Comparison of ENCODE assay signal across 15 cellular contexts in genomic region chr13:44292545-44292944, GRCh38.
DNase-seq lines count a peak whose midpoint lies in the region; ATAC-seq, FAIRE-seq and TF ChIP-seq lines count a peak whose summit lies in the region.
"Had no signal": no experiment of that assay in that cellular context is flagged by ENCODE, and none has a peak within 500 bp of the region (broad histone marks: within the 10 kb centered on the region; RNA-seq: fewer than 3 reads in every experiment).

No MANE protein-coding gene starts in this region.

- H3K9me3 ChIP-seq in upper lobe of right lung, result no peaks in the 10 kb centered on the region

- peak; percentile 34 to 68 for ATAC-seq in activated naive CD4-positive, alpha-beta T cell treated with anti-CD3 and anti-CD28 coated beads, Interleukin-2, amount 50 U/mL, for 72 hours
- peak; percentile 9 to 48 for ATAC-seq in naive B cell (ENCODE audit: low read depth in 2 of 2)
- peak; percentile 38 for ATAC-seq in upper lobe of right lung
- ATAC-seq: HCT116 had no signal

- peaks cover 27 to 42% (median 31%) of the 10 kb centered on the region in 3 donors for H3K27me3 Mint-ChIP-seq in naive B cell

- no peak overlapping the region for H3K4me3 Mint-ChIP-seq in naive B cell
- H3K4me3 Mint-ChIP-seq: activated B cell treated with CpG ODN at 0.5 μM for 24 hours; activated naive CD4-positive, alpha-beta T cell treated with anti-CD3 and anti-CD28 coated beads, Interleukin-2, amount 10 ng/mL, durations not matched to agents 7 days and 5 days; nephron progenitor cell; T-helper 1 cell treated with Interleukin-12 subunit alpha and Interleukin-12 subunit beta and Interleukin-4 antibody, amounts not matched to agents 30 μg/mL and 1 μg/mL, for 36 hours had no signal

- peak overlapping the region in 1 of 2 donors; percentile 2 for H3K27ac ChIP-seq in coronary artery
- H3K27ac ChIP-seq in upper lobe of right lung, result no peak overlapping the region

- H3K36me3 Mint-ChIP-seq in activated naive CD4-positive, alpha-beta T cell treated with anti-CD3 and anti-CD28 coated beads, Interleukin-2, amount 50 U/mL, for 72 hours, result peaks cover 0 to 17% of the 10 kb centered on the region in 2 donors
- no peaks in the 10 kb centered on the region for H3K36me3 Mint-ChIP-seq in naive B cell
- H3K36me3 Mint-ChIP-seq: activated naive CD4-positive, alpha-beta T cell treated with anti-CD3 and anti-CD28 coated beads, Interleukin-2, amount 10 ng/mL, durations not matched to agents 7 days and 5 days had no signal

- H3K27ac Mint-ChIP-seq in activated naive CD4-positive, alpha-beta T cell treated with anti-CD3 and anti-CD28 coated beads, Interleukin-2, amount 50 U/mL, for 72 hours, result peak overlapping the region in 1 of 2 donors; percentile 92
- no peak overlapping the region for H3K27ac Mint-ChIP-seq in naive B cell
- H3K27ac Mint-ChIP-seq: activated B cell treated with CpG ODN at 0.5 μM for 24 hours; activated naive CD4-positive, alpha-beta T cell treated with anti-CD3 and anti-CD28 coated beads, Interleukin-2, amount 10 ng/mL, durations not matched to agents 7 days and 5 days; nephron progenitor cell had no signal

- H3K27me3 ChIP-seq in upper lobe of right lung, result no peaks in the 10 kb centered on the region

- H3K9me3 Mint-ChIP-seq in activated naive CD4-positive, alpha-beta T cell treated with anti-CD3 and anti-CD28 coated beads, Interleukin-2, amount 50 U/mL, for 72 hours, result peaks cover 0 to 12% of the 10 kb centered on the region in 2 donors
- no peaks in the 10 kb centered on the region for H3K9me3 Mint-ChIP-seq in naive B cell
- H3K9me3 Mint-ChIP-seq: activated B cell treated with CpG ODN at 0.5 μM for 24 hours had no signal

- FAIRE-seq in urothelium cell line (lab: Jason Lieb, UNC), result no peak

- H3K36me3 ChIP-seq in upper lobe of right lung, result no peaks in the 10 kb centered on the region

- no peak overlapping the region for H3K4me3 ChIP-seq in coronary artery
- H3K4me3 ChIP-seq in upper lobe of right lung, result no peak overlapping the region

- no peaks in the 10 kb centered on the region for H3K4me1 Mint-ChIP-seq in naive B cell
- H3K4me1 Mint-ChIP-seq: activated B cell treated with CpG ODN at 0.5 μM for 24 hours had no signal

- TF ChIP-seq CTCF in coronary artery (IDR thresholded peaks at IDR 0.05) (no peak), upper lobe of right lung (IDR thresholded peaks at IDR 0.05) (no peak)

- no peak for DNase-seq in activated naive CD4-positive, alpha-beta T cell treated with anti-CD3 and anti-CD28 coated beads, Interleukin-2, amount 50 U/mL, for 72 hours (ENCODE audit: low spot score in 2 of 2)
- no peak for DNase-seq in activated naive CD4-positive, alpha-beta T cell treated with anti-CD3 and anti-CD28 coated beads, Interleukin-2, amount 50 U/mL, for 16 hours
- DNase-seq in coronary artery (ENCODE audit: low spot score), result peak; percentile 33
- no peak for DNase-seq in naive B cell
- no peak for DNase-seq in upper lobe of right lung
- no peak for DNase-seq in pons (ENCODE audit: low spot score)
- no peak for DNase-seq in activated CD4-positive, CD25-positive, alpha-beta regulatory T cell treated with anti-CD3 and anti-CD28 coated beads, Interleukin-2, amount 50 U/mL, for 72 hours
- no peak for DNase-seq in urothelium cell line (ENCODE audit: low spot score)
- DNase-seq: activated B cell treated with CpG ODN at 0.5 μM for 24 hours; activated naive CD4-positive, alpha-beta T cell treated with anti-CD3 and anti-CD28 coated beads, Interleukin-2, amount 10 ng/mL, durations not matched to agents 7 days and 5 days; DMS 273 treated with DMSO at 0.1 percent for 48 hours; NCI-H446; nephron progenitor cell had no signal

- intact Hi-C loops in upper lobe of right lung (cut with DNase I), result no loop called here

- H3K4me1 ChIP-seq in upper lobe of right lung, result peaks cover 12% of the 10 kb centered on the region
